35 cellular contexts compared by ENCODE assay signal in genomic region chr18:58490238-58490637, GRCh38.
"Had no signal": no experiment of that assay in that cellular context is flagged by ENCODE, and none has a peak within 500 bp of the region (broad histone marks: within the 10 kb centered on the region; RNA-seq: fewer than 3 reads in every experiment).

No MANE protein-coding gene starts in this region.

- H3K27me3 ChIP-seq: brain microvascular endothelial cell had no signal

- FAIRE-seq: K562, RCC 7860 had no signal

- ATAC-seq: activated T-cell treated with anti-CD3 and anti-CD28 coated beads, Interleukin-2, amount 50 U/mL, for 4 hours; K562; PC-3; Right ventricle myocardium inferior; SK-N-SH treated with all-trans-retinoic acid at 6 μM for 48 hours had no signal

- H3K4me3 Mint-ChIP-seq: activated B cell treated with CpG ODN at 0.5 μM for 24 hours; activated CD4-positive, alpha-beta memory T cell treated with anti-CD3 and anti-CD28 coated beads for 36 hours; activated naive CD4-positive, alpha-beta T cell treated with anti-CD3 and anti-CD28 coated beads, Interleukin-2, amount 10 ng/mL, durations not matched to agents 7 days and 5 days; activated naive CD8-positive, alpha-beta T cell treated with anti-CD3 and anti-CD28 coated beads for 36 hours; activated T-cell treated with anti-CD3 and anti-CD28 coated beads, Interleukin-2, amount 50 U/mL, for 4 hours had no signal

- H3K36me3 Mint-ChIP-seq: activated CD4-positive, alpha-beta memory T cell treated with anti-CD3 and anti-CD28 coated beads for 36 hours; activated naive CD4-positive, alpha-beta T cell treated with anti-CD3 and anti-CD28 coated beads, Interleukin-2, amount 10 ng/mL, durations not matched to agents 7 days and 5 days; activated naive CD8-positive, alpha-beta T cell treated with anti-CD3 and anti-CD28 coated beads for 36 hours had no signal

- H3K27ac ChIP-seq: brain microvascular endothelial cell, RWPE1, VCaP had no signal

- H3K36me3 ChIP-seq: brain microvascular endothelial cell had no signal

- H3K27ac Mint-ChIP-seq: activated B cell treated with CpG ODN at 0.5 μM for 24 hours; activated CD4-positive, alpha-beta memory T cell treated with anti-CD3 and anti-CD28 coated beads for 36 hours; activated naive CD4-positive, alpha-beta T cell treated with anti-CD3 and anti-CD28 coated beads, Interleukin-2, amount 10 ng/mL, durations not matched to agents 7 days and 5 days; activated naive CD8-positive, alpha-beta T cell treated with anti-CD3 and anti-CD28 coated beads for 36 hours had no signal

- DNase-seq: activated B cell treated with CpG ODN at 0.5 μM for 24 hours; activated CD4-positive, alpha-beta memory T cell treated with anti-CD3 and anti-CD28 coated beads for 36 hours; activated CD4-positive, alpha-beta T cell treated with anti-CD3 and anti-CD28 coated beads for 4 hours; activated CD4-positive, alpha-beta T cell treated with anti-CD3 and anti-CD28 coated beads, Interleukin-2, amount 50 U/mL, for 1 hour; activated CD4-positive, CD25-positive, alpha-beta regulatory T cell treated with anti-CD3 and anti-CD28 coated beads, Interleukin-2, amount 50 U/mL, for 72 hours; activated CD8-positive, alpha-beta memory T cell treated with anti-CD3 and anti-CD28 coated beads, Interleukin-2, amount 50 U/mL, for 4 hours; activated effector memory CD4-positive, alpha-beta T cell treated with Interleukin-2 at 50 U/mL for 16 hours; activated naive CD4-positive, alpha-beta T cell treated with anti-CD3 and anti-CD28 coated beads, Interleukin-2, amount 10 ng/mL, durations not matched to agents 7 days and 5 days; activated naive CD8-positive, alpha-beta T cell treated with anti-CD3 and anti-CD28 coated beads for 36 hours; activated T-cell treated with anti-CD3 and anti-CD28 coated beads for 4 hours; activated T-cell treated with anti-CD3 and anti-CD28 coated beads, Interleukin-2, amount 50 U/mL, for 4 hours; amniotic stem cell; brain microvascular endothelial cell; IMR-90; NCI-H1105; NCI-H1436 treated with DMSO at 0.1 percent for 48 hours; NCI-H1694 treated with DMSO at 0.1 percent for 48 hours; NCI-H2029; NCI-H2171; NCI-H510A; NCI-H526; NCI-H748 treated with DMSO at 0.1 percent for 48 hours; NK-92 treated with Interleukin-12 subunit alpha and Interleukin-12 subunit beta, amount 100 ng/mL, for 24 hours; PC-3; SIG-M5; SW 1271; T-helper 1 cell; T-helper 2 cell; T-helper 9 cell had no signal

- H3K4me3 ChIP-seq: K562 had no signal

- H3K9me3 Mint-ChIP-seq: activated B cell treated with CpG ODN at 0.5 μM for 24 hours; activated CD4-positive, alpha-beta memory T cell treated with anti-CD3 and anti-CD28 coated beads for 36 hours; activated naive CD4-positive, alpha-beta T cell treated with anti-CD3 and anti-CD28 coated beads, Interleukin-2, amount 10 ng/mL, durations not matched to agents 7 days and 5 days; activated naive CD8-positive, alpha-beta T cell treated with anti-CD3 and anti-CD28 coated beads for 36 hours; activated T-cell treated with anti-CD3 and anti-CD28 coated beads, Interleukin-2, amount 50 U/mL, for 4 hours had no signal
